In the genomic region with DNA sequence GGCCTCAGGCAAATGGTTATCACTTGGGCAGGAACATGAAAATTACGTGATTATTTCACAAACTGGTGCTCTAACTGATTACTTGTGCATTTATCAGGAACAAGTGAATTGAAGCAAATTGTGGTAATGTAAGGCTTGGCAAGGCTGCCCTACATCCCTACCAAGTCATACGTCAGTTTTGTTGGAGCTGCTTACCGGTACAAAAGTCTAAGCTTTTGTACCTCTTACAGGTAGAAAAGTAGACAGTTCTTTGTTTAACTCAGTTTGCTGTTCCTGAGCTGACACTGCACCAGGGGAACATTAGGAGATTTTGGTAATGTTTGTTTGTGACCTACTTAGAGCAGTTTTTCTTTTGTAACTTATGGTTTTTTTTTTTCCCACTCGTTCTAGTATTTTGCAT, we compare ENCODE assay signal across 9 cellular contexts. TPM values are rescaled to one million over a fixed set of nuclear protein-coding genes. Genes with fewer than 3 reads are reported as not detected.
DNase-seq lines count a peak whose midpoint lies in the region; ATAC-seq and TF ChIP-seq lines count a peak whose summit lies in the region.
"Had no signal": no experiment of that assay in that cellular context is flagged by ENCODE, and none has a peak within 500 bp of the region (broad histone marks: within the 10 kb centered on the region; RNA-seq: fewer than 3 reads in every experiment).

No MANE protein-coding gene starts in this region.

- in situ Hi-C loops in astrocyte of the spinal cord (cut with HindIII; ENCODE audit: low sequenced_read_pairs) = no loop called here

- ATAC-seq in heart right ventricle (no peak), Right ventricle myocardium superior (ENCODE audit: poor library complexity) (no peak), lower lobe of right lung (no peak), aorta (ENCODE audit: low FRiP score) (no peak), GM18858 (IDR thresholded peaks at IDR 0.05; ENCODE audit: unreplicated experiment) (no peak), GM21390 (IDR thresholded peaks at IDR 0.05; ENCODE audit: unreplicated experiment) (no peak)
- ATAC-seq: esophagus mucosa had no signal

- H3K36me3 ChIP-seq in heart right ventricle (peaks cover 0 to 26% (median 0%) of the 10 kb centered on the region in 9 donors), lower lobe of right lung (peaks cover 5% of the 10 kb centered on the region), aorta (ENCODE audit: control insufficient read depth in 1 of 2, insufficient read depth in 2 of 2, low read length in 1 of 2) (peaks cover 0 to 2% of the 10 kb centered on the region in 2 donors)

- H3K27ac ChIP-seq in heart right ventricle (peak overlapping the region in 5 of 10 donors; percentile 10 to 91 (median 83)), lower lobe of right lung (no peak overlapping the region), aorta (ENCODE audit: low read depth in 1 of 2, low read length in 2 of 2) (no peak overlapping the region)

- peaks cover 4 to 76% (median 66%) of the 10 kb centered on the region in 9 donors for H3K4me1 ChIP-seq in heart right ventricle
- H3K4me1 ChIP-seq in lower lobe of right lung = peaks cover 50% of the 10 kb centered on the region
- no peaks in the 10 kb centered on the region for H3K4me1 ChIP-seq in aorta (ENCODE audit: control insufficient read depth in 1 of 2, insufficient read depth in 2 of 2, low read length in 2 of 2)

- H3K27me3 ChIP-seq in heart right ventricle (no peaks in the 10 kb centered on the region), lower lobe of right lung (ENCODE audit: low read depth) (no peaks in the 10 kb centered on the region), aorta (ENCODE audit: control insufficient read depth in 1 of 2, insufficient read depth in 2 of 2, low read length in 1 of 2) (no peaks in the 10 kb centered on the region)

- DNase-seq in heart right ventricle (no peak), Right ventricle myocardium superior (no peak), astrocyte of the spinal cord (ENCODE audit: low read depth, low spot score) (no peak), lower lobe of right lung (no peak), aorta (no peak)
- no peak for DNase-seq in stimulated activated CD4-positive, alpha-beta T cell treated with anti-CD3 and anti-CD28 coated beads, Interleukin-2, amount 100 ng/mL, for 48 hours

- no peaks in the 10 kb centered on the region for H3K9me3 ChIP-seq in heart right ventricle
- H3K9me3 ChIP-seq in lower lobe of right lung = no peaks in the 10 kb centered on the region
- H3K9me3 ChIP-seq in aorta (ENCODE audit: control insufficient read depth, low read length) = no peaks in the 10 kb centered on the region

- H3K4me3 ChIP-seq in heart right ventricle (peak overlapping the region in 8 of 10 donors; percentile 6 to 86 (median 80)), astrocyte of the spinal cord (ENCODE audit: low read depth, low read length) (peak overlapping the region; percentile 72), lower lobe of right lung (peak overlapping the region; percentile 81), aorta (ENCODE audit: low read length in 2 of 2) (peak overlapping the region; percentile 11 to 44)

- no peak for TF ChIP-seq CTCF in heart right ventricle (IDR thresholded peaks at IDR 0.05)
- TF ChIP-seq CTCF in astrocyte of the spinal cord (IDR thresholded peaks at IDR 0.05; ENCODE audit: low read depth, low read length) = no peak
- TF ChIP-seq CTCF in lower lobe of right lung (IDR thresholded peaks at IDR 0.05) = no peak

- 8% methylated on average over 4 of the region's 4 CpGs for WGBS in heart right ventricle, 2 donors
- 0 to 1% methylated on average over 4 of the region's 4 CpGs for WGBS in aorta, 2 donors

- intact Hi-C loops in heart right ventricle (cut with DNase I) (no loop called here), Right ventricle myocardium superior (cut with DNase I) (no loop called here), lower lobe of right lung (cut with DNase I) (no loop called here), aorta (cut with DNase I) (loop anchor here in 1 of 2 donors (10.0 kb wide), 1 partner anchor 519 kb away; the partner anchor contains the start of gene GM2A)

RNA-seq across cellular contexts. Expression of gene G3BP1, which starts 2.2 kb away (rescaled TPM):
- total RNA-seq in heart right ventricle (100 to 1,000 TPM in 9 of 10 donors, 10 to 100 TPM in 1; 91.8 to 132 (median 116) TPM), Right ventricle myocardium superior (105 TPM), lower lobe of right lung (148 TPM), aorta (100 to 1,000 TPM; 120 to 140 TPM)
- polyA plus RNA-seq in heart right ventricle (10 to 100 TPM; 10.6 to 16.6 TPM), aorta (10 to 100 TPM; 18.7 to 19.0 TPM)

RNA-seq across cellular contexts. Expression of gene ATOX1, which starts 15.5 kb away (rescaled TPM):
- total RNA-seq in heart right ventricle = 10 to 100 TPM; 52.5 to 77.5 (median 65.8) TPM
- 100 to 1,000 TPM in 1 of 2 donors, 10 to 100 TPM in 1; 82.5 to 125 TPM for polyA plus RNA-seq in heart right ventricle
- 61.7 TPM for total RNA-seq in Right ventricle myocardium superior
- total RNA-seq in lower lobe of right lung = 68.2 TPM
- 10 to 100 TPM; 61.7 to 64.7 TPM for total RNA-seq in aorta
- polyA plus RNA-seq in aorta = 100 to 1,000 TPM; 168 to 210 TPM

Comparison
In these comparisons a context has a peak if more than half of its experiments do, and no peak if none do; other contexts are left out.
1. H3K4me3 ChIP-seq: peak in every context shown above with its lines; median percentile 81 in lower lobe of right lung; 80 in heart right ventricle; 72 in astrocyte of the spinal cord; 28 in aorta.